Comparison of ENCODE assay signal across 24 cellular contexts in genomic region chr2:196086517-196087368, GRCh38. TPM values are rescaled to one million over a fixed set of nuclear protein-coding genes. Genes with fewer than 3 reads are reported as not detected.
DNase-seq lines count a peak whose midpoint lies in the region; ATAC-seq and TF ChIP-seq lines count a peak whose summit lies in the region.
"Had no signal": no experiment of that assay in that cellular context is flagged by ENCODE, and none has a peak within 500 bp of the region (broad histone marks: within the 10 kb centered on the region; RNA-seq: fewer than 3 reads in every experiment).

No MANE protein-coding gene starts in this region.

- intact Hi-C loops in activated T-helper 2 cell treated with anti-CD3 and anti-CD28 coated beads, Interferon-gamma antibody, Interleukin-2, Interleukin-4, amounts not matched to agents 10 μg/mL and 5 μg/mL and 100 μg/mL, durations not matched to agents 14 hours and 24 hours and 36 hours (cut with micrococcal nuclease) = no loop called here

- H3K4me3 ChIP-seq in Peyer's patch = no peak overlapping the region
- H3K4me3 ChIP-seq: esophagus squamous epithelium, gastrocnemius medialis, lower lobe of right lung had no signal

- H3K36me3 ChIP-seq in Peyer's patch = no peaks in the 10 kb centered on the region
- H3K36me3 ChIP-seq: esophagus squamous epithelium, gastrocnemius medialis, lower lobe of right lung had no signal

- H3K27me3 ChIP-seq in Peyer's patch = no peaks in the 10 kb centered on the region
- H3K27me3 ChIP-seq: esophagus squamous epithelium, gastrocnemius medialis had no signal

- H3K4me3 Mint-ChIP-seq in activated CD8-positive, alpha-beta memory T cell treated with anti-CD3 and anti-CD28 coated beads, Interleukin-2, amount 10 ng/mL, durations not matched to agents 7 days and 5 days = peak overlapping the region; percentile 38
- H3K4me3 Mint-ChIP-seq in effector memory CD8-positive, alpha-beta T cell = peak overlapping the region in 1 of 2 donors; percentile 48
- H3K4me3 Mint-ChIP-seq in activated T-helper 2 cell treated with anti-CD3 and anti-CD28 coated beads, Interferon-gamma antibody, Interleukin-2, Interleukin-4, amounts not matched to agents 10 μg/mL and 5 μg/mL and 100 μg/mL, durations not matched to agents 14 hours and 24 hours and 36 hours (ENCODE audit: low read depth) = no peak overlapping the region
- H3K4me3 Mint-ChIP-seq: activated naive CD8-positive, alpha-beta T cell treated with anti-CD3 and anti-CD28 coated beads, Interleukin-2, amount 50 U/mL, for 24 hours; activated T-helper 17 cell treated with anti-CD3 and anti-CD28 coated beads, Interleukin-2, amount 50 U/mL, for 72 hours; endodermal cell; neural crest cell had no signal

- H3K9me3 Mint-ChIP-seq in activated CD8-positive, alpha-beta memory T cell treated with anti-CD3 and anti-CD28 coated beads, Interleukin-2, amount 10 ng/mL, durations not matched to agents 7 days and 5 days (ENCODE audit: low read depth) = peaks cover 20% of the 10 kb centered on the region
- peaks cover 0 to 3% of the 10 kb centered on the region in 2 donors for H3K9me3 Mint-ChIP-seq in effector memory CD8-positive, alpha-beta T cell
- H3K9me3 Mint-ChIP-seq in activated T-helper 2 cell treated with anti-CD3 and anti-CD28 coated beads, Interferon-gamma antibody, Interleukin-2, Interleukin-4, amounts not matched to agents 10 μg/mL and 5 μg/mL and 100 μg/mL, durations not matched to agents 14 hours and 24 hours and 36 hours = peaks cover 34% of the 10 kb centered on the region

- no peak for TF ChIP-seq POLR2A in Peyer's patch (IDR thresholded peaks at IDR 0.05)

- peak; percentile 80 for ATAC-seq in activated CD8-positive, alpha-beta memory T cell treated with anti-CD3 and anti-CD28 coated beads, Interleukin-2, amount 10 ng/mL, durations not matched to agents 7 days and 5 days
- ATAC-seq in GM21390 (IDR thresholded peaks at IDR 0.05; ENCODE audit: unreplicated experiment) (peak; percentile 82), HG03432 (IDR thresholded peaks at IDR 0.05; ENCODE audit: unreplicated experiment) (peak; percentile 54), GM19035 (IDR thresholded peaks at IDR 0.05; ENCODE audit: unreplicated experiment) (no peak)
- ATAC-seq in effector memory CD8-positive, alpha-beta T cell (replicated peaks) = peak; percentile 37
- ATAC-seq: activated naive CD8-positive, alpha-beta T cell treated with anti-CD3 and anti-CD28 coated beads, Interleukin-2, amount 50 U/mL, for 24 hours; activated T-helper 17 cell treated with anti-CD3 and anti-CD28 coated beads, Interleukin-2, amount 50 U/mL, for 72 hours; gastrocnemius medialis; lower lobe of right lung had no signal

- no peaks in the 10 kb centered on the region for H3K4me1 ChIP-seq in Peyer's patch
- H3K4me1 ChIP-seq: esophagus squamous epithelium, gastrocnemius medialis, lower lobe of right lung had no signal

- peak; percentile 56 for DNase-seq in activated CD8-positive, alpha-beta memory T cell treated with anti-CD3 and anti-CD28 coated beads, Interleukin-2, amount 10 ng/mL, durations not matched to agents 7 days and 5 days
- no peak for DNase-seq in activated CD8-positive, alpha-beta memory T cell treated with anti-CD3 and anti-CD28 coated beads, Interleukin-2, amount 50 U/mL, for 4 hours
- no peak for DNase-seq in effector memory CD8-positive, alpha-beta T cell
- no peak for DNase-seq in Peyer's patch
- DNase-seq in activated T-helper 2 cell treated with anti-CD3 and anti-CD28 coated beads, Interferon-gamma antibody, Interleukin-2, Interleukin-4, amounts not matched to agents 10 μg/mL and 5 μg/mL and 100 μg/mL, durations not matched to agents 14 hours and 24 hours and 36 hours (ENCODE audit: low spot score) = no peak
- DNase-seq: activated CD4-positive, CD25-positive, alpha-beta regulatory T cell treated with anti-CD3 and anti-CD28 coated beads, Interleukin-2, amount 50 U/mL, for 72 hours; activated naive CD8-positive, alpha-beta T cell treated with anti-CD3 and anti-CD28 coated beads, Interleukin-2, amount 50 U/mL, for 24 hours; DMS79; endodermal cell; esophagus squamous epithelium; gastrocnemius medialis; islet precursor cell; Kasumi-1; lower lobe of right lung; NCI-H1048; NCI-H1930; NCI-H345; SIG-M5 had no signal

- TF ChIP-seq CTCF in Peyer's patch (IDR thresholded peaks at IDR 0.05) = no peak

- H3K9me3 ChIP-seq in Peyer's patch = peaks cover 0 to 9% (median 2%) of the 10 kb centered on the region in 4 donors
- H3K9me3 ChIP-seq: gastrocnemius medialis, lower lobe of right lung had no signal

- peaks cover 25% of the 10 kb centered on the region for H3K4me1 Mint-ChIP-seq in activated CD8-positive, alpha-beta memory T cell treated with anti-CD3 and anti-CD28 coated beads, Interleukin-2, amount 10 ng/mL, durations not matched to agents 7 days and 5 days
- H3K4me1 Mint-ChIP-seq in effector memory CD8-positive, alpha-beta T cell (ENCODE audit: low read depth in 2 of 2) = peaks cover 18 to 20% of the 10 kb centered on the region in 2 donors
- H3K4me1 Mint-ChIP-seq in activated T-helper 2 cell treated with anti-CD3 and anti-CD28 coated beads, Interferon-gamma antibody, Interleukin-2, Interleukin-4, amounts not matched to agents 10 μg/mL and 5 μg/mL and 100 μg/mL, durations not matched to agents 14 hours and 24 hours and 36 hours (ENCODE audit: low read depth) = peaks cover 9% of the 10 kb centered on the region
- H3K4me1 Mint-ChIP-seq: endodermal cell, neural crest cell had no signal

- H3K27ac Mint-ChIP-seq in activated CD8-positive, alpha-beta memory T cell treated with anti-CD3 and anti-CD28 coated beads, Interleukin-2, amount 10 ng/mL, durations not matched to agents 7 days and 5 days = peak overlapping the region; percentile 67
- H3K27ac Mint-ChIP-seq in effector memory CD8-positive, alpha-beta T cell = peak overlapping the region in 1 of 2 donors; percentile 17
- no peak overlapping the region for H3K27ac Mint-ChIP-seq in activated T-helper 2 cell treated with anti-CD3 and anti-CD28 coated beads, Interferon-gamma antibody, Interleukin-2, Interleukin-4, amounts not matched to agents 10 μg/mL and 5 μg/mL and 100 μg/mL, durations not matched to agents 14 hours and 24 hours and 36 hours
- H3K27ac Mint-ChIP-seq: activated naive CD8-positive, alpha-beta T cell treated with anti-CD3 and anti-CD28 coated beads, Interleukin-2, amount 50 U/mL, for 24 hours; activated T-helper 17 cell treated with anti-CD3 and anti-CD28 coated beads, Interleukin-2, amount 50 U/mL, for 72 hours; endodermal cell; progenitor cell of endocrine pancreas had no signal

- CTCF ChIA-PET in activated CD8-positive, alpha-beta memory T cell treated with anti-CD3 and anti-CD28 coated beads, Interleukin-2, amount 10 ng/mL, durations not matched to agents 7 days and 5 days (lab: Charles Lee) = interaction anchor here (0.8 to 1.6 kb wide), 6 partner anchors 9 to 367 kb away, joined by 3 to 11 read pairs (median 4); no protein-coding TSS in a partner anchor

- H3K27ac ChIP-seq in Peyer's patch = no peak overlapping the region
- H3K27ac ChIP-seq: esophagus squamous epithelium, gastrocnemius medialis, lower lobe of right lung had no signal

- H3K27me3 Mint-ChIP-seq in activated CD8-positive, alpha-beta memory T cell treated with anti-CD3 and anti-CD28 coated beads, Interleukin-2, amount 10 ng/mL, durations not matched to agents 7 days and 5 days = no peaks in the 10 kb centered on the region
- H3K27me3 Mint-ChIP-seq in effector memory CD8-positive, alpha-beta T cell = no peaks in the 10 kb centered on the region
- no peaks in the 10 kb centered on the region for H3K27me3 Mint-ChIP-seq in activated T-helper 2 cell treated with anti-CD3 and anti-CD28 coated beads, Interferon-gamma antibody, Interleukin-2, Interleukin-4, amounts not matched to agents 10 μg/mL and 5 μg/mL and 100 μg/mL, durations not matched to agents 14 hours and 24 hours and 36 hours (ENCODE audit: low read depth)
- H3K27me3 Mint-ChIP-seq: activated naive CD8-positive, alpha-beta T cell treated with anti-CD3 and anti-CD28 coated beads, Interleukin-2, amount 50 U/mL, for 24 hours; activated T-helper 17 cell treated with anti-CD3 and anti-CD28 coated beads, Interleukin-2, amount 50 U/mL, for 72 hours; progenitor cell of endocrine pancreas had no signal

- peaks cover 38% of the 10 kb centered on the region for H3K36me3 Mint-ChIP-seq in activated CD8-positive, alpha-beta memory T cell treated with anti-CD3 and anti-CD28 coated beads, Interleukin-2, amount 10 ng/mL, durations not matched to agents 7 days and 5 days
- H3K36me3 Mint-ChIP-seq in effector memory CD8-positive, alpha-beta T cell (ENCODE audit: insufficient read depth) = no peaks in the 10 kb centered on the region
- peaks cover 24% of the 10 kb centered on the region for H3K36me3 Mint-ChIP-seq in activated T-helper 2 cell treated with anti-CD3 and anti-CD28 coated beads, Interferon-gamma antibody, Interleukin-2, Interleukin-4, amounts not matched to agents 10 μg/mL and 5 μg/mL and 100 μg/mL, durations not matched to agents 14 hours and 24 hours and 36 hours (ENCODE audit: low read depth)

RNA-seq across cellular contexts. Expression of gene DNAH7, which starts 18.1 kb away (rescaled TPM):
- total RNA-seq in activated CD8-positive, alpha-beta memory T cell treated with anti-CD3 and anti-CD28 coated beads, Interleukin-2, amount 10 ng/mL, durations not matched to agents 7 days and 5 days = under 1 TPM in 1 of 2 experiments, not detected in 1; 0.20 TPM
- total RNA-seq in Peyer's patch = 10 to 100 TPM in 1 of 4 donors, 1 to 10 TPM in 3; 1.3 to 11.9 (median 2.4) TPM
- total RNA-seq in activated T-helper 2 cell treated with anti-CD3 and anti-CD28 coated beads, Interferon-gamma antibody, Interleukin-2, Interleukin-4, amounts not matched to agents 10 μg/mL and 5 μg/mL and 100 μg/mL, durations not matched to agents 14 hours and 24 hours and 36 hours = not detected in 2 replicates
- total RNA-seq: activated T-helper 17 cell treated with anti-CD3 and anti-CD28 coated beads, Interleukin-2, amount 50 U/mL, for 72 hours had no signal
